1 cellular context compared by ENCODE assay signal in the genomic region with DNA sequence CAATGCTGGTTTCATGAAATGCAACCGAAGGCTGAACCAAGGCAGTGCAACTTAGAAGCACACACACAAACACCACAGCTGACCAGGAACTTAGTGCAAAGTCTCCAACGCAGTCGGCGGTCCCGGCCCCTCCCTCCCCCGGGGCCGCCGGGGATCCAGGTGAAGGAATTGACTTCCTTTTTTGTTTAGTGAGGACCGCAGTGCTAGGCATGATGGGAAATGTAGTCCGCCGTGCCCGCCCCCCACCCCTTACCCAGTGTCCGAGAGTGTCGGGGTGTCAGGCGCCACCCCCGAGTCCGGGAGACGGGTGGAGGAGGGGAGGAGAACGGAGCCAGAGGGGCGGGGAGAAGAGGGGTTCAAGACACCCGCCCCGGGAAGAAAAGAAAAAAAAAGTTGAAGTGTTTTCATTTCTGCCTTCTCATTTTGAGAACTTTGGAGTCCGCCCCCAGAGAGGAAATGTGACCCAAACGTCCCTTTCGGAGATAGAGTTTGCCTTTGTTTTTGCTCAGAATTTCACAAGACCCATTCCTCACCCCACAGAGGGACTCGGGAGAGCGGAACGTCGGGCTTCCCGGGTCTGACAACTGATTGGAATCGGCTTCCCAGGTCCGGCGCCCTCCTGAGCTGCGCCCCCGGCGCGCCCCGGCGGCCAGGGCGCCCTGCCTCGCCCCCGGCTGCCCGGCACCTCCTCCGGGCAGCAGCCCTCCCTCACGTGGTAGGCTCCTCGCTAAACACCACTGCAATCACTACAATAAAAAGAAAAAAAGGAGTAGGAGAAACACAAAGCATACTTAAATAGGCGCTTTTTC.
TF ChIP-seq lines count a peak whose summit lies in the region.

No MANE protein-coding gene starts in this region.

TF ChIP-seq in K562, 482 proteins besides CTCF, POLR2A, EP300 and RAD21 (continued from another document):
- TF ChIP-seq, protein P1, sequence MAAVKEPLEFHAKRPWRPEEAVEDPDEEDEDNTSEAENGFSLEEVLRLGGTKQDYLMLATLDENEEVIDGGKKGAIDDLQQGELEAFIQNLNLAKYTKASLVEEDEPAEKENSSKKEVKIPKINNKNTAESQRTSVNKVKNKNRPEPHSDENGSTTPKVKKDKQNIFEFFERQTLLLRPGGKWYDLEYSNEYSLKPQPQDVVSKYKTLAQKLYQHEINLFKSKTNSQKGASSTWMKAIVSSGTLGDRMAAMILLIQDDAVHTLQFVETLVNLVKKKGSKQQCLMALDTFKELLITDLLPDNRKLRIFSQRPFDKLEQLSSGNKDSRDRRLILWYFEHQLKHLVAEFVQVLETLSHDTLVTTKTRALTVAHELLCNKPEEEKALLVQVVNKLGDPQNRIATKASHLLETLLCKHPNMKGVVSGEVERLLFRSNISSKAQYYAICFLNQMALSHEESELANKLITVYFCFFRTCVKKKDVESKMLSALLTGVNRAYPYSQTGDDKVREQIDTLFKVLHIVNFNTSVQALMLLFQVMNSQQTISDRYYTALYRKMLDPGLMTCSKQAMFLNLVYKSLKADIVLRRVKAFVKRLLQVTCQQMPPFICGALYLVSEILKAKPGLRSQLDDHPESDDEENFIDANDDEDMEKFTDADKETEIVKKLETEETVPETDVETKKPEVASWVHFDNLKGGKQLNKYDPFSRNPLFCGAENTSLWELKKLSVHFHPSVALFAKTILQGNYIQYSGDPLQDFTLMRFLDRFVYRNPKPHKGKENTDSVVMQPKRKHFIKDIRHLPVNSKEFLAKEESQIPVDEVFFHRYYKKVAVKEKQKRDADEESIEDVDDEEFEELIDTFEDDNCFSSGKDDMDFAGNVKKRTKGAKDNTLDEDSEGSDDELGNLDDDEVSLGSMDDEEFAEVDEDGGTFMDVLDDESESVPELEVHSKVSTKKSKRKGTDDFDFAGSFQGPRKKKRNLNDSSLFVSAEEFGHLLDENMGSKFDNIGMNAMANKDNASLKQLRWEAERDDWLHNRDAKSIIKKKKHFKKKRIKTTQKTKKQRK (IDR thresholded peaks at IDR 0.05; ENCODE audit: borderline replicate concordance, low read depth, low read length), result no peak
- no peak for TF ChIP-seq E2F5 (CRISPR knock-in tag; IDR thresholded peaks at IDR 0.05)
- TF ChIP-seq ZNF780A (CRISPR knock-in tag; IDR thresholded peaks at IDR 0.05), result no peak
- TF ChIP-seq ZSCAN29 (IDR thresholded peaks at IDR 0.05), result no peak
- 0 out of 2 replicates have a peak, but pooled peaks have one; percentile 36 for TF ChIP-seq KHSRP (IDR thresholded peaks at IDR 0.05)
- TF ChIP-seq BHLHE40 (IDR thresholded peaks at IDR 0.05; ENCODE audit: low read length), result peak; percentile 42; the same call in 1 of the 2 replicates
- TF ChIP-seq TFAP4 (CRISPR knock-in tag; IDR thresholded peaks at IDR 0.05; ENCODE audit: borderline replicate concordance), result peak; percentile 96
- TF ChIP-seq POU5F1 (IDR thresholded peaks at IDR 0.05; ENCODE audit: borderline replicate concordance, low read depth, low read length, partially characterized antibody), result no peak
- TF ChIP-seq, protein P2, sequence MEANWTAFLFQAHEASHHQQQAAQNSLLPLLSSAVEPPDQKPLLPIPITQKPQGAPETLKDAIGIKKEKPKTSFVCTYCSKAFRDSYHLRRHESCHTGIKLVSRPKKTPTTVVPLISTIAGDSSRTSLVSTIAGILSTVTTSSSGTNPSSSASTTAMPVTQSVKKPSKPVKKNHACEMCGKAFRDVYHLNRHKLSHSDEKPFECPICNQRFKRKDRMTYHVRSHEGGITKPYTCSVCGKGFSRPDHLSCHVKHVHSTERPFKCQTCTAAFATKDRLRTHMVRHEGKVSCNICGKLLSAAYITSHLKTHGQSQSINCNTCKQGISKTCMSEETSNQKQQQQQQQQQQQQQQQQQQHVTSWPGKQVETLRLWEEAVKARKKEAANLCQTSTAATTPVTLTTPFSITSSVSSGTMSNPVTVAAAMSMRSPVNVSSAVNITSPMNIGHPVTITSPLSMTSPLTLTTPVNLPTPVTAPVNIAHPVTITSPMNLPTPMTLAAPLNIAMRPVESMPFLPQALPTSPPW (CRISPR knock-in tag; IDR thresholded peaks at IDR 0.05), result peak; percentile 92
- peak; percentile 53; the same call in 1 of the 2 replicates for TF ChIP-seq STAT6 (CRISPR knock-in tag; IDR thresholded peaks at IDR 0.05)
- TF ChIP-seq KAT8 (IDR thresholded peaks at IDR 0.05; ENCODE audit: low read depth), result no peak
- TF ChIP-seq HNRNPL (IDR thresholded peaks at IDR 0.05; ENCODE audit: low read depth, low read length), result no peak
- TF ChIP-seq ZNF668 (CRISPR knock-in tag; IDR thresholded peaks at IDR 0.05), result no peak
